8 cellular contexts compared by ENCODE assay signal in genomic region chr10:72625608-72626443, GRCh38. TPM values are rescaled to one million over a fixed set of nuclear protein-coding genes. Genes with fewer than 3 reads are reported as not detected.
DNase-seq lines count a peak whose midpoint lies in the region; ATAC-seq and TF ChIP-seq lines count a peak whose summit lies in the region.

A gene with protein sequence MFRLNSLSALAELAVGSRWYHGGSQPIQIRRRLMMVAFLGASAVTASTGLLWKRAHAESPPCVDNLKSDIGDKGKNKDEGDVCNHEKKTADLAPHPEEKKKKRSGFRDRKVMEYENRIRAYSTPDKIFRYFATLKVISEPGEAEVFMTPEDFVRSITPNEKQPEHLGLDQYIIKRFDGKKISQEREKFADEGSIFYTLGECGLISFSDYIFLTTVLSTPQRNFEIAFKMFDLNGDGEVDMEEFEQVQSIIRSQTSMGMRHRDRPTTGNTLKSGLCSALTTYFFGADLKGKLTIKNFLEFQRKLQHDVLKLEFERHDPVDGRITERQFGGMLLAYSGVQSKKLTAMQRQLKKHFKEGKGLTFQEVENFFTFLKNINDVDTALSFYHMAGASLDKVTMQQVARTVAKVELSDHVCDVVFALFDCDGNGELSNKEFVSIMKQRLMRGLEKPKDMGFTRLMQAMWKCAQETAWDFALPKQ (minus strand): TSS chr10:72626079. CDS start chr10:72566793, 59,286 bp downstream.

- DNase-seq in GM03348 (ENCODE audit: low spot score): peak; percentile 98
- DNase-seq in HFF-Myc (ENCODE audit: extremely low read depth, low read depth): peak; percentile 79
- DNase-seq in NB4 (ENCODE audit: low read depth): peak; percentile 99
- DNase-seq in SK-N-MC (ENCODE audit: low read depth, low spot score): peak; percentile 42
- DNase-seq in activated naive CD4-positive, alpha-beta T cell treated with anti-CD3 and anti-CD28 coated beads, Interleukin-2, amount 10 ng/mL, durations not matched to agents 7 days and 5 days: peak; percentile 97
- DNase-seq in non-pigmented ciliary epithelial cell (ENCODE audit: low read depth): peak; percentile 68
- peak; percentile 97 for DNase-seq in superior temporal gyrus (ENCODE audit: extremely low spot score)

- H3K27me3 ChIP-seq in gastroesophageal sphincter: no peaks in the 10 kb centered on the region

- H3K36me3 Mint-ChIP-seq in activated naive CD4-positive, alpha-beta T cell treated with anti-CD3 and anti-CD28 coated beads, Interleukin-2, amount 10 ng/mL, durations not matched to agents 7 days and 5 days: peaks cover 2% of the 10 kb centered on the region

- peak within 1 kb of the TSS; percentile 69 for H3K4me3 ChIP-seq in HFF-Myc (replicated peaks; ENCODE audit: low read depth, low read length)
- peak within 1 kb of the TSS; percentile 98 for H3K4me3 ChIP-seq in NB4 (ENCODE audit: low read depth, low read length)
- H3K4me3 ChIP-seq in SK-N-MC: peak within 1 kb of the TSS; percentile 87
- peak within 1 kb of the TSS; percentile 67 to 87 for H3K4me3 ChIP-seq in gastroesophageal sphincter

- peak within 1 kb of the TSS; percentile 83 for H3K9ac ChIP-seq in SK-N-MC (ENCODE audit: insufficient read length)

- CTCF ChIA-PET in activated naive CD4-positive, alpha-beta T cell treated with anti-CD3 and anti-CD28 coated beads, Interleukin-2, amount 10 ng/mL, durations not matched to agents 7 days and 5 days (lab: Charles Lee): no interaction called here

- TF ChIP-seq CTCF in HFF-Myc (IDR thresholded peaks at IDR 0.05; ENCODE audit: low read depth, low read length, missing control alignments) (no peak), NB4 (IDR thresholded peaks at IDR 0.05; ENCODE audit: low read depth, low read length) (no peak), gastroesophageal sphincter (IDR thresholded peaks at IDR 0.05) (no peak)

- 0% methylated on average over 13 to 25 of the region's 49 CpGs for WGBS in gastroesophageal sphincter (ENCODE audit: low coverage in 1 of 2), 2 donors

- H3K36me3 ChIP-seq in SK-N-MC (ENCODE audit: insufficient read depth, low read length): no peaks in the 10 kb centered on the region
- H3K36me3 ChIP-seq in gastroesophageal sphincter: peaks cover 0 to 4% of the 10 kb centered on the region in 2 donors

- H3K4me1 ChIP-seq in gastroesophageal sphincter: peaks cover 0 to 29% (median 6%) of the 10 kb centered on the region in 3 donors

- no peak for TF ChIP-seq EP300 in gastroesophageal sphincter (IDR thresholded peaks at IDR 0.05)

- peak within 1 kb of the TSS; percentile 89 for H3K27ac Mint-ChIP-seq in activated naive CD4-positive, alpha-beta T cell treated with anti-CD3 and anti-CD28 coated beads, Interleukin-2, amount 10 ng/mL, durations not matched to agents 7 days and 5 days

- ATAC-seq in gastroesophageal sphincter: peak; percentile 99

- H3K9me3 Mint-ChIP-seq in activated naive CD4-positive, alpha-beta T cell treated with anti-CD3 and anti-CD28 coated beads, Interleukin-2, amount 10 ng/mL, durations not matched to agents 7 days and 5 days: no peaks in the 10 kb centered on the region

- peak within 1 kb of the TSS; percentile 76 for H3K27ac ChIP-seq in SK-N-MC
- peak within 1 kb of the TSS; percentile 52 to 92 (median 86) for H3K27ac ChIP-seq in gastroesophageal sphincter

- TF ChIP-seq POLR2A in NB4 (IDR thresholded peaks at IDR 0.05; ENCODE audit: extremely low read depth, insufficient read length) (peak; percentile 80), gastroesophageal sphincter (IDR thresholded peaks at IDR 0.05) (peak; percentile 57 to 62)

- H3K27me3 Mint-ChIP-seq in activated naive CD4-positive, alpha-beta T cell treated with anti-CD3 and anti-CD28 coated beads, Interleukin-2, amount 10 ng/mL, durations not matched to agents 7 days and 5 days: peaks cover 4% of the 10 kb centered on the region

- peak within 1 kb of the TSS; percentile 98 for H3K4me3 Mint-ChIP-seq in activated naive CD4-positive, alpha-beta T cell treated with anti-CD3 and anti-CD28 coated beads, Interleukin-2, amount 10 ng/mL, durations not matched to agents 7 days and 5 days

- H3K9me3 ChIP-seq in SK-N-MC (ENCODE audit: low read depth, low read length): no peaks in the 10 kb centered on the region
- H3K9me3 ChIP-seq in gastroesophageal sphincter: no peaks in the 10 kb centered on the region

- H3K4me1 Mint-ChIP-seq in activated naive CD4-positive, alpha-beta T cell treated with anti-CD3 and anti-CD28 coated beads, Interleukin-2, amount 10 ng/mL, durations not matched to agents 7 days and 5 days: peaks cover 25% of the 10 kb centered on the region

RNA-seq across cellular contexts. Expression of the gene that starts here (rescaled TPM):
- total RNA-seq in gastroesophageal sphincter: 10 to 100 TPM; 37.5 to 42.2 (median 40.8) TPM

Comparison
In these comparisons a context has a peak if more than half of its experiments do, and no peak if none do; other contexts are left out.
1. Peak in every context shown above with its lines: DNase-seq, ATAC-seq, H3K4me3 ChIP-seq and H3K27ac ChIP-seq.
2. DNase-seq: peak in every context shown above with its lines; median percentile 99 in NB4; 98 in GM03348; 97 in activated naive CD4-positive, alpha-beta T cell treated with anti-CD3 and anti-CD28 coated beads, Interleukin-2, amount 10 ng/mL, durations not matched to agents 7 days and 5 days; 97 in superior temporal gyrus; 79 in HFF-Myc; 68 in non-pigmented ciliary epithelial cell; 42 in SK-N-MC.